ENCODE assay signal across 26 cellular contexts in the genomic region with DNA sequence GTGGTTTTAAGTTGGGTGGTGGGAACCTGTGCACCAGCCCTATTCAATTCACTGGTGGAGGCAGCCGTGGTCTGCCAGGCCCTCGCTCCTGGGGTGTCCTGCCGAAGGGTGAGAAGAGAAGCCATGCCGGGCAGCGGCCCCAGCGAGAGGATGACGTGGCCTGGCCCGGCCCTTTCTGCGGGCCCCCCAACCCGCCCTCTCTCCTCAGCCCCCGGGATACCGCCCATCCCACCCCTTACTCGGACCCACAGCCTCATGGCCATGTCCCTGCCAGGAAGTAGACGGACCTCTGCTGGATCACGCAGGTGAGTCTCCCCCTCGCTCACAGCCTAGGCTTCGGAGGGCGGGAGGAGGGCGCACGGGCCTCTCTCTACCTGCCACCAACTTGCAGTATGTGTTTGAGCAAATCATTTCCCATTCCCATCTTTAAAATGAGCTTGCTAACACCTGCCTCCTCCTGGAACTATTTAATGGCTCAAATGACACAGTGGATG. TPM values are rescaled to one million over a fixed set of nuclear protein-coding genes. Genes with fewer than 3 reads are reported as not detected.
DNase-seq lines count a peak whose midpoint lies in the region; ATAC-seq, FAIRE-seq and TF ChIP-seq lines count a peak whose summit lies in the region.
"Had no signal": no experiment of that assay in that cellular context is flagged by ENCODE, and none has a peak within 500 bp of the region (broad histone marks: within the 10 kb centered on the region; RNA-seq: fewer than 3 reads in every experiment).

No MANE protein-coding gene starts in this region.

- no peak for TF ChIP-seq POLR2A in sigmoid colon (IDR thresholded peaks at IDR 0.05)

- H3K27me3 ChIP-seq in sigmoid colon (no peaks in the 10 kb centered on the region), upper lobe of right lung (no peaks in the 10 kb centered on the region), MM.1S (replicated peaks; ENCODE audit: insufficient read depth, low read length) (no peaks in the 10 kb centered on the region)
- H3K27me3 ChIP-seq: BE2C; BLaER1 treated with 17β-estradiol and CSF1 and Interleukin-3, amounts not matched to agents 10 nM and 100 nM had no signal

- H3K79me2 ChIP-seq in MM.1S (ENCODE audit: low read length): no peaks in the 10 kb centered on the region

- peak; percentile 49 for DNase-seq in kidney
- DNase-seq in sigmoid colon: peak; percentile 46
- peak; percentile 57 for DNase-seq in upper lobe of right lung
- no peak for DNase-seq in NCI-H2107 treated with DMSO at 0.1 percent for 48 hours (lab: John Stamatoyannopoulos, UW; ENCODE audit: unreplicated experiment)
- DNase-seq in MM.1S: no peak
- DNase-seq: 8988T; ACHN; AML-193; BE2C; CD4-positive, alpha-beta T cell; CD8-positive, alpha-beta memory T cell; DMS 273 treated with DMSO at 0.1 percent for 48 hours; DMS79; EL; GDM1; H9 had no signal

- no peaks in the 10 kb centered on the region for H3K36me3 ChIP-seq in kidney (ENCODE audit: control insufficient read depth in 1 of 2, insufficient read depth in 2 of 2, low read length in 2 of 2)
- peaks cover 0 to 30% (median under 1%) of the 10 kb centered on the region in 4 donors for H3K36me3 ChIP-seq in sigmoid colon
- H3K36me3 ChIP-seq in upper lobe of right lung: no peaks in the 10 kb centered on the region
- H3K36me3 ChIP-seq in MM.1S (replicated peaks; ENCODE audit: insufficient read depth, low read length): no peaks in the 10 kb centered on the region
- H3K36me3 ChIP-seq: BE2C; BLaER1 treated with 17β-estradiol and CSF1 and Interleukin-3, amounts not matched to agents 10 nM and 100 nM had no signal

- no peak overlapping the region for H3K4me2 ChIP-seq in MM.1S (ENCODE audit: low read depth, low read length)
- H3K4me2 ChIP-seq: A549; BLaER1 treated with 17β-estradiol and CSF1 and Interleukin-3, amounts not matched to agents 10 nM and 100 nM; GM23338 had no signal

- no peaks in the 10 kb centered on the region for H3K9me3 Mint-ChIP-seq in activated T-helper 17 cell treated with anti-CD3 and anti-CD28 coated beads, Interleukin-2, amount 50 U/mL, for 72 hours
- H3K9me3 Mint-ChIP-seq: CD14-positive monocyte; CD4-positive, alpha-beta T cell; CD8-positive, alpha-beta memory T cell; GM23338; H9 had no signal

- H3F3A ChIP-seq in MM.1S (ENCODE audit: insufficient read depth, low read length): no peaks in the 10 kb centered on the region

- H3K27me3 Mint-ChIP-seq in activated T-helper 17 cell treated with anti-CD3 and anti-CD28 coated beads, Interleukin-2, amount 50 U/mL, for 72 hours: no peaks in the 10 kb centered on the region
- H3K27me3 Mint-ChIP-seq: CD4-positive, alpha-beta T cell; CD8-positive, alpha-beta memory T cell had no signal

- H3K4me3 ChIP-seq in kidney (ENCODE audit: low read length in 2 of 2): no peak overlapping the region
- H3K4me3 ChIP-seq in sigmoid colon: no peak overlapping the region
- H3K4me3 ChIP-seq in upper lobe of right lung: no peak overlapping the region
- no peak overlapping the region for H3K4me3 ChIP-seq in MM.1S (ENCODE audit: low read length)
- H3K4me3 ChIP-seq: A549; BLaER1 treated with 17β-estradiol and CSF1 and Interleukin-3, amounts not matched to agents 10 nM and 100 nM; GM12878; GM23338 had no signal

- peaks cover 6% of the 10 kb centered on the region for H3K4me1 Mint-ChIP-seq in activated T-helper 17 cell treated with anti-CD3 and anti-CD28 coated beads, Interleukin-2, amount 50 U/mL, for 72 hours

- H3K27ac ChIP-seq in kidney (ENCODE audit: low read depth in 2 of 2, low read length in 2 of 2): no peak overlapping the region
- H3K27ac ChIP-seq in sigmoid colon: no peak overlapping the region
- H3K27ac ChIP-seq in upper lobe of right lung: no peak overlapping the region
- no peak overlapping the region for H3K27ac ChIP-seq in MM.1S (ENCODE audit: low read length)
- H3K27ac ChIP-seq: A549; BLaER1 treated with 17β-estradiol and CSF1 and Interleukin-3, amounts not matched to agents 10 nM and 100 nM had no signal

- H3K4me1 ChIP-seq in kidney (ENCODE audit: control insufficient read depth in 1 of 2, insufficient read depth in 1 of 2, low read depth in 1 of 2, low read length in 2 of 2) (no peaks in the 10 kb centered on the region), sigmoid colon (no peaks in the 10 kb centered on the region), upper lobe of right lung (no peaks in the 10 kb centered on the region), MM.1S (ENCODE audit: low read length) (no peaks in the 10 kb centered on the region)
- H3K4me1 ChIP-seq: BE2C had no signal

- no peak for TF ChIP-seq EP300 in sigmoid colon (IDR thresholded peaks at IDR 0.05)

- no peak for FAIRE-seq in kidney (lab: Jason Lieb, UNC)
- FAIRE-seq: A549, D721Med, GM12878, GM19239 had no signal

- intact Hi-C loops in kidney (cut with DNase I): no loop called here
- intact Hi-C loops in sigmoid colon (cut with DNase I): no loop called here
- intact Hi-C loops in upper lobe of right lung (cut with DNase I): no loop called here

- 93 to 95% methylated on average over 20 of the region's 20 CpGs for WGBS in sigmoid colon, 2 donors

- no peak overlapping the region for H2AFZ ChIP-seq in MM.1S (ENCODE audit: low read length)
- H2AFZ ChIP-seq: GM23338 had no signal

- H3K27ac Mint-ChIP-seq in activated T-helper 17 cell treated with anti-CD3 and anti-CD28 coated beads, Interleukin-2, amount 50 U/mL, for 72 hours: peak overlapping the region; percentile 59
- H3K27ac Mint-ChIP-seq: CD14-positive monocyte; CD4-positive, alpha-beta T cell; GM23338; H9 had no signal

- no peaks in the 10 kb centered on the region for H3K9me2 ChIP-seq in MM.1S (replicated peaks; ENCODE audit: insufficient read depth, low read length)

- no peaks in the 10 kb centered on the region for H3K36me3 Mint-ChIP-seq in activated T-helper 17 cell treated with anti-CD3 and anti-CD28 coated beads, Interleukin-2, amount 50 U/mL, for 72 hours (ENCODE audit: low read depth)
- H3K36me3 Mint-ChIP-seq: CD14-positive monocyte had no signal

- no peak overlapping the region for H3K9ac ChIP-seq in kidney (ENCODE audit: low read length in 2 of 2)
- H3K9ac ChIP-seq in MM.1S (ENCODE audit: low read length): no peak overlapping the region
- H3K9ac ChIP-seq: BLaER1 treated with 17β-estradiol and CSF1 and Interleukin-3, amounts not matched to agents 10 nM and 100 nM had no signal

- H3K9me3 ChIP-seq in kidney (ENCODE audit: control insufficient read depth in 1 of 2, low read length in 2 of 2) (no peaks in the 10 kb centered on the region), sigmoid colon (no peaks in the 10 kb centered on the region), upper lobe of right lung (no peaks in the 10 kb centered on the region), MM.1S (replicated peaks; ENCODE audit: insufficient read depth, low read length) (no peaks in the 10 kb centered on the region)
- H3K9me3 ChIP-seq: A549; BE2C; BLaER1 treated with 17β-estradiol and CSF1 and Interleukin-3, amounts not matched to agents 10 nM and 100 nM had no signal

- H4K20me1 ChIP-seq in MM.1S (ENCODE audit: insufficient read depth, low read length): no peaks in the 10 kb centered on the region
- H4K20me1 ChIP-seq: BLaER1 treated with 17β-estradiol and CSF1 and Interleukin-3, amounts not matched to agents 10 nM and 100 nM had no signal

- no peak for ATAC-seq in activated T-helper 17 cell treated with anti-CD3 and anti-CD28 coated beads, Interleukin-2, amount 50 U/mL, for 72 hours (replicated peaks)
- ATAC-seq in upper lobe of right lung (no peak), HG03354 (IDR thresholded peaks at IDR 0.05; ENCODE audit: poor library complexity, severe bottlenecking, unreplicated experiment) (no peak)
- ATAC-seq: A549, GM12878, GM23338, HCT116 had no signal

- no peak overlapping the region for H3K4me3 Mint-ChIP-seq in activated T-helper 17 cell treated with anti-CD3 and anti-CD28 coated beads, Interleukin-2, amount 50 U/mL, for 72 hours
- H3K4me3 Mint-ChIP-seq: CD14-positive monocyte; CD4-positive, alpha-beta T cell; CD8-positive, alpha-beta memory T cell; GM23338; H9 had no signal

- TF ChIP-seq CTCF in kidney (IDR thresholded peaks at IDR 0.05; ENCODE audit: borderline replicate concordance, extremely low read depth, insufficient read depth): no peak
- no peak for TF ChIP-seq CTCF in sigmoid colon (IDR thresholded peaks at IDR 0.05)
- no peak for TF ChIP-seq CTCF in upper lobe of right lung (IDR thresholded peaks at IDR 0.05)
- no peak for TF ChIP-seq CTCF in MM.1S (IDR thresholded peaks at IDR 0.05; ENCODE audit: low read length)

RNA-seq across cellular contexts. Expression of a gene that starts 30.1 kb away (rescaled TPM):
- total RNA-seq in activated T-helper 17 cell treated with anti-CD3 and anti-CD28 coated beads, Interleukin-2, amount 50 U/mL, for 72 hours: 1 to 10 TPM in 1 of 2 donors, under 1 TPM in 1; 0.90 to 1.7 TPM
- total RNA-seq in kidney: 3.1 TPM
- 3.1 TPM for polyA plus RNA-seq in kidney (ENCODE audit: insufficient read depth, low read depth, low replicate concordance)
- total RNA-seq in sigmoid colon: 10 to 100 TPM in 1 of 4 donors, 1 to 10 TPM in 3; 6.4 to 21.0 (median 8.9) TPM
- 1 to 10 TPM in 1 of 3 donors, under 1 TPM in 2; under 0.01 to 4.4 (median 0.23) TPM for polyA plus RNA-seq in sigmoid colon
- total RNA-seq in upper lobe of right lung: 4.3 TPM

RNA-seq across cellular contexts. Expression of a gene that starts 32.8 kb away (rescaled TPM):
- 10 to 100 TPM in 1 of 2 donors, 1 to 10 TPM in 1; 1.8 to 14.3 TPM for total RNA-seq in activated T-helper 17 cell treated with anti-CD3 and anti-CD28 coated beads, Interleukin-2, amount 50 U/mL, for 72 hours
- total RNA-seq in kidney (18.3 TPM), sigmoid colon (1 to 10 TPM; 1.1 to 3.6 (median 1.9) TPM), upper lobe of right lung (10.9 TPM)
- polyA plus RNA-seq in kidney (ENCODE audit: insufficient read depth, low read depth, low replicate concordance) (10.3 TPM), sigmoid colon (100 to 1,000 TPM; 229 to 724 (median 339) TPM)

Comparison
In these comparisons a context has a peak if more than half of its experiments do, and no peak if none do; other contexts are left out.
1. DNase-seq: peak in kidney (single experiment), sigmoid colon (single experiment) and upper lobe of right lung (single experiment); none in NCI-H2107 treated with DMSO at 0.1 percent for 48 hours (single experiment) and MM.1S (single experiment).